In genomic region chr22:22167791-22168189, GRCh38 we compare ENCODE assay signal across 2 cellular contexts.
TF ChIP-seq lines count a peak whose summit lies in the region.

No MANE protein-coding gene starts in this region.

TF ChIP-seq in SK-N-SH, 30 proteins besides CTCF, POLR2A, EP300 and RAD21 (continued from another document):
- TF ChIP-seq USF2 (IDR thresholded peaks at IDR 0.05; ENCODE audit: borderline replicate concordance, low read depth, low read length): no peak
- TF ChIP-seq CHD2 (IDR thresholded peaks at IDR 0.05; ENCODE audit: low read length, partially characterized antibody): no peak
- no peak for TF ChIP-seq FOXM1 (IDR thresholded peaks at IDR 0.05; ENCODE audit: low read depth)
- no peak for TF ChIP-seq RFX5 (IDR thresholded peaks at IDR 0.05; ENCODE audit: low read length)
- no peak for TF ChIP-seq RXRA (IDR thresholded peaks at IDR 0.05; ENCODE audit: borderline replicate concordance, low read depth)
- no peak for TF ChIP-seq MXI1 (IDR thresholded peaks at IDR 0.05; ENCODE audit: low read depth, low read length)

TF ChIP-seq in SK-N-SH treated with all-trans-retinoic acid at 6 μM for 48 hours, 23 proteins besides CTCF, POLR2A, EP300 and RAD21 (continued from another document):
- TF ChIP-seq CSRNP3 (CRISPR knock-in tag; IDR thresholded peaks at IDR 0.05) (no peak), BACH2 (CRISPR knock-in tag; IDR thresholded peaks at IDR 0.05; ENCODE audit: borderline replicate concordance) (no peak), ISL1 (CRISPR knock-in tag; IDR thresholded peaks at IDR 0.05) (no peak), ZNF70 (CRISPR knock-in tag; IDR thresholded peaks at IDR 0.05) (no peak), RARB (CRISPR knock-in tag; IDR thresholded peaks at IDR 0.05) (no peak), CSDC2 (CRISPR knock-in tag; IDR thresholded peaks at IDR 0.05) (no peak), TCF4 (CRISPR knock-in tag; IDR thresholded peaks at IDR 0.05; ENCODE audit: borderline replicate concordance) (no peak), ZFP3 (CRISPR knock-in tag; IDR thresholded peaks at IDR 0.05) (no peak)
